21 cellular contexts compared by ENCODE assay signal in genomic region chr6:137095093-137095492, GRCh38. TPM values are rescaled to one million over a fixed set of nuclear protein-coding genes. Genes with fewer than 3 reads are reported as not detected.
DNase-seq lines count a peak whose midpoint lies in the region; ATAC-seq and TF ChIP-seq lines count a peak whose summit lies in the region.
"Had no signal": no experiment of that assay in that cellular context is flagged by ENCODE, and none has a peak within 500 bp of the region (broad histone marks: within the 10 kb centered on the region; RNA-seq: fewer than 3 reads in every experiment).

No MANE protein-coding gene starts in this region.

- TF ChIP-seq CTCF in HFFc6 (IDR thresholded peaks at IDR 0.05) = no peak

- no peaks in the 10 kb centered on the region for H3K27me3 Mint-ChIP-seq in T-helper 1 cell treated with Interleukin-12 subunit alpha and Interleukin-12 subunit beta and Interleukin-4 antibody, amounts not matched to agents 30 μg/mL and 1 μg/mL, for 36 hours (ENCODE audit: low read depth)
- peaks cover 8% of the 10 kb centered on the region; the same call in 1 of the 2 replicates for H3K27me3 Mint-ChIP-seq in HFFc6 (ENCODE audit: insufficient read depth)
- H3K27me3 Mint-ChIP-seq in activated T-helper 17 cell treated with anti-CD3 and anti-CD28 coated beads, Interleukin-2, amount 50 U/mL, for 72 hours = peaks cover 4% of the 10 kb centered on the region
- H3K27me3 Mint-ChIP-seq in natural killer cell treated with Interleukin-12 subunit alpha and Interleukin-12 subunit beta and Interleukin-15 and Interleukin-18, amount 100 ng/mL, for 72 hours = peaks cover 0 to 12% of the 10 kb centered on the region in 2 donors

- H3K27me3 ChIP-seq in effector memory CD4-positive, alpha-beta T cell (replicated peaks; ENCODE audit: control insufficient read depth, insufficient read depth, low read length, poor library complexity, severe bottlenecking) = no peaks in the 10 kb centered on the region
- H3K27me3 ChIP-seq: heart left ventricle, SJSA1, testis had no signal

- H3K4me3 Mint-ChIP-seq in T-helper 1 cell treated with Interleukin-12 subunit alpha and Interleukin-12 subunit beta and Interleukin-4 antibody, amounts not matched to agents 30 μg/mL and 1 μg/mL, for 36 hours = peak overlapping the region; percentile 29
- peak overlapping the region; percentile 14; the same call in 1 of the 2 replicates for H3K4me3 Mint-ChIP-seq in HFFc6
- peak overlapping the region; percentile 33 for H3K4me3 Mint-ChIP-seq in activated T-helper 17 cell treated with anti-CD3 and anti-CD28 coated beads, Interleukin-2, amount 50 U/mL, for 72 hours
- peak overlapping the region; percentile 56 for H3K4me3 Mint-ChIP-seq in natural killer cell treated with Interleukin-12 subunit alpha and Interleukin-12 subunit beta and Interleukin-15 and Interleukin-18, amount 100 ng/mL, for 72 hours
- H3K4me3 Mint-ChIP-seq: activated naive CD8-positive, alpha-beta T cell had no signal

- no peaks in the 10 kb centered on the region for H3K9me3 Mint-ChIP-seq in T-helper 1 cell treated with Interleukin-12 subunit alpha and Interleukin-12 subunit beta and Interleukin-4 antibody, amounts not matched to agents 30 μg/mL and 1 μg/mL, for 36 hours
- H3K9me3 Mint-ChIP-seq in HFFc6 = no peaks in the 10 kb centered on the region
- H3K9me3 Mint-ChIP-seq in activated T-helper 17 cell treated with anti-CD3 and anti-CD28 coated beads, Interleukin-2, amount 50 U/mL, for 72 hours = no peaks in the 10 kb centered on the region
- H3K9me3 Mint-ChIP-seq in natural killer cell treated with Interleukin-12 subunit alpha and Interleukin-12 subunit beta and Interleukin-15 and Interleukin-18, amount 100 ng/mL, for 72 hours = no peaks in the 10 kb centered on the region
- H3K9me3 Mint-ChIP-seq: activated T-helper 1 cell treated with anti-CD3 and anti-CD28 coated beads, Interleukin-12 subunit alpha, Interleukin-12 subunit beta, Interleukin-2, Interleukin-4 antibody, amounts not matched to agents 30 ng/mL and 10 ng/mL and 1 ng/mL, durations not matched to agents 14 hours and 24 hours and 36 hours; naive thymus-derived CD4-positive, alpha-beta T cell had no signal

- no peak overlapping the region for H3K4me3 ChIP-seq in effector memory CD4-positive, alpha-beta T cell (ENCODE audit: insufficient read depth, low read depth, low read length, poor library complexity, severe bottlenecking)
- H3K4me3 ChIP-seq: heart left ventricle, SJSA1, testis had no signal

- H3K9me3 ChIP-seq in effector memory CD4-positive, alpha-beta T cell (ENCODE audit: control insufficient read depth, low read length) = no peaks in the 10 kb centered on the region
- H3K9me3 ChIP-seq: Caco-2, SJSA1, testis had no signal

- peaks cover 48% of the 10 kb centered on the region for H3K4me1 Mint-ChIP-seq in T-helper 1 cell treated with Interleukin-12 subunit alpha and Interleukin-12 subunit beta and Interleukin-4 antibody, amounts not matched to agents 30 μg/mL and 1 μg/mL, for 36 hours (ENCODE audit: low read depth)
- no peaks in the 10 kb centered on the region for H3K4me1 Mint-ChIP-seq in HFFc6 (ENCODE audit: low read depth)
- H3K4me1 Mint-ChIP-seq in activated T-helper 17 cell treated with anti-CD3 and anti-CD28 coated beads, Interleukin-2, amount 50 U/mL, for 72 hours = no peaks in the 10 kb centered on the region
- H3K4me1 Mint-ChIP-seq in natural killer cell treated with Interleukin-12 subunit alpha and Interleukin-12 subunit beta and Interleukin-15 and Interleukin-18, amount 100 ng/mL, for 72 hours (ENCODE audit: low read depth in 2 of 2) = peaks cover 18 to 30% of the 10 kb centered on the region in 2 donors

- no peak overlapping the region for H3K27ac ChIP-seq in effector memory CD4-positive, alpha-beta T cell (ENCODE audit: insufficient read depth, low read length, poor library complexity, severe bottlenecking)
- H3K27ac ChIP-seq: epithelial cell of prostate, heart left ventricle, SJSA1, testis had no signal

- no peak overlapping the region for H3K27ac Mint-ChIP-seq in T-helper 1 cell treated with Interleukin-12 subunit alpha and Interleukin-12 subunit beta and Interleukin-4 antibody, amounts not matched to agents 30 μg/mL and 1 μg/mL, for 36 hours
- H3K27ac Mint-ChIP-seq in HFFc6 = no peak overlapping the region
- peak overlapping the region; percentile 36 for H3K27ac Mint-ChIP-seq in activated T-helper 17 cell treated with anti-CD3 and anti-CD28 coated beads, Interleukin-2, amount 50 U/mL, for 72 hours
- peak overlapping the region; percentile 42 to 47 for H3K27ac Mint-ChIP-seq in natural killer cell treated with Interleukin-12 subunit alpha and Interleukin-12 subunit beta and Interleukin-15 and Interleukin-18, amount 100 ng/mL, for 72 hours
- H3K27ac Mint-ChIP-seq: activated naive CD8-positive, alpha-beta T cell had no signal

- H3K36me3 Mint-ChIP-seq in T-helper 1 cell treated with Interleukin-12 subunit alpha and Interleukin-12 subunit beta and Interleukin-4 antibody, amounts not matched to agents 30 μg/mL and 1 μg/mL, for 36 hours (ENCODE audit: low read depth) = peaks cover 6% of the 10 kb centered on the region
- H3K36me3 Mint-ChIP-seq in HFFc6 (ENCODE audit: low read depth) = no peaks in the 10 kb centered on the region
- no peaks in the 10 kb centered on the region for H3K36me3 Mint-ChIP-seq in activated T-helper 17 cell treated with anti-CD3 and anti-CD28 coated beads, Interleukin-2, amount 50 U/mL, for 72 hours (ENCODE audit: low read depth)
- no peaks in the 10 kb centered on the region for H3K36me3 Mint-ChIP-seq in natural killer cell treated with Interleukin-12 subunit alpha and Interleukin-12 subunit beta and Interleukin-15 and Interleukin-18, amount 100 ng/mL, for 72 hours
- H3K36me3 Mint-ChIP-seq: activated naive CD8-positive, alpha-beta T cell had no signal

- ATAC-seq in activated T-helper 17 cell treated with anti-CD3 and anti-CD28 coated beads, Interleukin-2, amount 50 U/mL, for 72 hours (replicated peaks) = no peak
- ATAC-seq in natural killer cell treated with Interleukin-12 subunit alpha and Interleukin-12 subunit beta and Interleukin-15 and Interleukin-18, amount 100 ng/mL, for 72 hours = no peak
- ATAC-seq in left colon = no peak

- peaks cover 4% of the 10 kb centered on the region for H3K4me1 ChIP-seq in effector memory CD4-positive, alpha-beta T cell (ENCODE audit: control insufficient read depth, insufficient read depth, low read length, poor library complexity, severe bottlenecking)
- H3K4me1 ChIP-seq: SJSA1, testis had no signal

- intact Hi-C loops in left colon (cut with DNase I, micrococcal nuclease) = loop anchor here in 1 of 2 donors (10.0 kb wide), 1 partner anchor 220 kb away; no protein-coding TSS in a partner anchor

- DNase-seq in T-helper 1 cell (no peak), HFFc6 (no peak), left colon (no peak), NCI-H2107 treated with DMSO at 0.1 percent for 48 hours (lab: John Stamatoyannopoulos, UW; ENCODE audit: unreplicated experiment) (no peak)
- no peak for DNase-seq in natural killer cell treated with Interleukin-12 subunit alpha and Interleukin-12 subunit beta and Interleukin-15 and Interleukin-18, amount 100 ng/mL, for 72 hours (ENCODE audit: low spot score)
- no peak for DNase-seq in effector memory CD4-positive, alpha-beta T cell

- H3K36me3 ChIP-seq in effector memory CD4-positive, alpha-beta T cell (ENCODE audit: control insufficient read depth, insufficient read depth, low read length) = no peaks in the 10 kb centered on the region
- H3K36me3 ChIP-seq: heart left ventricle, SJSA1 had no signal

RNA-seq across cellular contexts. Expression of gene IL20RA, which starts 50.3 kb away (rescaled TPM):
- total RNA-seq in HFFc6 (2021; fragmentation: NEBNext Ultra II Directional; extraction: Animal tissue kit (Norgen Biotek cat#: 25700)) = not detected
- under 1 TPM in 1 of 2 donors, not detected in 1; 0.06 TPM for total RNA-seq in activated T-helper 17 cell treated with anti-CD3 and anti-CD28 coated beads, Interleukin-2, amount 50 U/mL, for 72 hours
- not detected for total RNA-seq in natural killer cell treated with Interleukin-12 subunit alpha and Interleukin-12 subunit beta and Interleukin-15 and Interleukin-18, amount 100 ng/mL, for 72 hours
- total RNA-seq in left colon = 10 to 100 TPM; 11.8 to 13.4 TPM
- total RNA-seq: A172; activated T-helper 1 cell treated with anti-CD3 and anti-CD28 coated beads, Interleukin-12 subunit alpha, Interleukin-12 subunit beta, Interleukin-2, Interleukin-4 antibody, amounts not matched to agents 30 ng/mL and 10 ng/mL and 1 ng/mL, durations not matched to agents 14 hours and 24 hours and 36 hours; naive thymus-derived CD4-positive, alpha-beta T cell; osteocyte; renal cortical epithelial cell; RPMI7951; SJSA1; T-helper 1 cell treated with Interleukin-12 subunit alpha and Interleukin-12 subunit beta and Interleukin-4 antibody, amounts not matched to agents 30 ng/mL and 1 ng/mL, for 36 hours had no signal

Comparison
In these comparisons a context has a peak if more than half of its experiments do, and no peak if none do; other contexts are left out.
1. H3K27ac Mint-ChIP-seq: peak in activated T-helper 17 cell treated with anti-CD3 and anti-CD28 coated beads, Interleukin-2, amount 50 U/mL, for 72 hours (single experiment) and natural killer cell treated with Interleukin-12 subunit alpha and Interleukin-12 subunit beta and Interleukin-15 and Interleukin-18, amount 100 ng/mL, for 72 hours (2 of 2); none in T-helper 1 cell treated with Interleukin-12 subunit alpha and Interleukin-12 subunit beta and Interleukin-4 antibody, amounts not matched to agents 30 μg/mL and 1 μg/mL, for 36 hours (single experiment) and HFFc6 (single experiment).
2. RNA of gene IL20RA, which starts 50.3 kb away (total RNA-seq): 11.8 to 13.4 TPM in left colon; 0.06 TPM in activated T-helper 17 cell treated with anti-CD3 and anti-CD28 coated beads, Interleukin-2, amount 50 U/mL, for 72 hours, not detected in HFFc6 and not detected in natural killer cell treated with Interleukin-12 subunit alpha and Interleukin-12 subunit beta and Interleukin-15 and Interleukin-18, amount 100 ng/mL, for 72 hours; every median in the first group is over 10 times any median in the second.
3. Peak in every context shown above with its lines, with median percentiles within 50 percentile points of each other: H3K4me3 Mint-ChIP-seq.